Comparison of ENCODE assay signal across 25 cellular contexts in the genomic region with DNA sequence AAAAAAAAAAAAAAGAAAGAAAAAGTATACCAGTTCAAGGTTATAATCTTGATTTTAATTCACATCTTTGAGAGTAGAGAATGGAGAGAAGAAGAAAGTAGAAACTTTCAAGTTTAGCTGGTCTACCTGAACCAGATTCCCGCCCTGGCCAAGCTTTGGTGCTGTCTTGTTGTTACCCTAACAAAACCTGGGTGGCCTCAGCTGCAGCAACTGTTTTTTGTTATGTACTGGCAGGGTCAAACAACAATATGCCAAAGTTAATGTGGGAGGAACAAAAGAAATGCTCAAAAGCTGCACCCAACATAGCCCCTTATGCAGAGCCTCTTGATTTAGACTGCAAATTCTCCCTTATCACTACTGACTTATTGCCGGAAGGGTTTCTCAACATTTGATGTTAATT.
"Had no signal": no experiment of that assay in that cellular context is flagged by ENCODE, and none has a peak within 500 bp of the region (broad histone marks: within the 10 kb centered on the region; RNA-seq: fewer than 3 reads in every experiment).

No MANE protein-coding gene starts in this region.

- H3K79me2 ChIP-seq: parathyroid adenoma had no signal

- ATAC-seq: heart right ventricle; left lung; naive thymus-derived CD4-positive, alpha-beta T cell; right lobe of liver; stimulated activated naive CD8-positive, alpha-beta T cell treated with anti-CD3 and anti-CD28 coated beads, Interleukin-15, amount 100 ng/mL, for 72 hours; upper lobe of right lung had no signal

- H3K27ac ChIP-seq: colonic mucosa, esophagus muscularis mucosa, heart right ventricle, left lung, neural progenitor cell, parathyroid adenoma, right lobe of liver, suprapubic skin, transverse colon, upper lobe of right lung, uterus had no signal

- H2AFZ ChIP-seq: neural progenitor cell, parathyroid adenoma had no signal

- H3K27me3 ChIP-seq: colonic mucosa, esophagus muscularis mucosa, heart right ventricle, left lung, neural progenitor cell, right lobe of liver, suprapubic skin, transverse colon, upper lobe of right lung, uterus had no signal

- H3K36me3 ChIP-seq: colonic mucosa, esophagus muscularis mucosa, heart right ventricle, left lung, neural progenitor cell, right lobe of liver, suprapubic skin, transverse colon, upper lobe of right lung, uterus had no signal

- H3K4me1 ChIP-seq: colonic mucosa, esophagus muscularis mucosa, heart right ventricle, left lung, neural progenitor cell, parathyroid adenoma, right lobe of liver, suprapubic skin, transverse colon, upper lobe of right lung, uterus had no signal

- H3K9ac ChIP-seq: neural progenitor cell, parathyroid adenoma had no signal

- H3K9me3 ChIP-seq: colonic mucosa, right lobe of liver, suprapubic skin, transverse colon, upper lobe of right lung, uterus had no signal

- H3K4me3 ChIP-seq: colonic mucosa, esophagus muscularis mucosa, heart right ventricle, left lung, neural progenitor cell, right lobe of liver, smooth muscle cell, suprapubic skin, transverse colon, upper lobe of right lung, uterus had no signal

- H3K4me2 ChIP-seq: neural progenitor cell, smooth muscle cell had no signal

- DNase-seq: colonic mucosa; effector memory CD4-positive, alpha-beta T cell; foreskin melanocyte; glutamatergic neuron; heart right ventricle; hippocampal formation; kidney; mesenchymal stem cell; naive thymus-derived CD4-positive, alpha-beta T cell; right lobe of liver; stimulated activated CD4-positive, alpha-beta T cell treated with anti-CD3 and anti-CD28 coated beads, Interleukin-12 subunit alpha, Interleukin-12 subunit beta, amount 100 ng/mL, for 4 hours; stimulated activated CD4-positive, alpha-beta T cell treated with anti-CD3 and anti-CD28 coated beads, Interleukin-1b, Interleukin-23, amount 100 ng/mL, for 48 hours; stimulated activated CD4-positive, alpha-beta T cell treated with anti-CD3 and anti-CD28 coated beads, Interleukin-4, amount 100 ng/mL, for 1 hour; stimulated activated CD8-positive, alpha-beta memory T cell treated with anti-CD3 and anti-CD28 coated beads, Interleukin-4, amount 100 ng/mL, for 48 hours; stimulated activated naive CD4-positive, alpha-beta T cell; stimulated activated naive CD8-positive, alpha-beta T cell treated with anti-CD3 and anti-CD28 coated beads, Interleukin-15, amount 100 ng/mL, for 72 hours; transverse colon; upper lobe of right lung; uterus had no signal
